Comparison of ENCODE assay signal across 21 cellular contexts in the genomic region with DNA sequence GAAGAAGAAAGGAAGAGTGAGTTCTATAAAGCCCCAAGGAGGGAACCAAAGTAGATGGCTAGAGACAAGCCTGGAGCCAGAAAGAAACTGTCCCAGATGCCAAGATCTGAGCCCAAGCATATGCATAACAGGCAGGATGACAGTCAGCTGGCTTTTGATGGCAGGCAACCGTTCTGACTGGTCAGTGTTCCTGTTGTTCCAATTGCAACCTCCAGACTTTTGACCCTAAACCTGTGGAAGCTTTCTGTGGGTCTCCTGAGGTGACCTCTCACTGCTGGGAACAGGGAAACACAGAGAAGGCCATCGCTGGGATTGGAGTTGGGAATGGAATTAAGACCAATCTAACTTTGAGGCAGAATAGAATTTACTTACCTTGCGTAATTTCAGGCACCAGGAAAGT. TPM values are rescaled to one million over a fixed set of nuclear protein-coding genes. Genes with fewer than 3 reads are reported as not detected.
"Had no signal": no experiment of that assay in that cellular context is flagged by ENCODE, and none has a peak within 500 bp of the region (broad histone marks: within the 10 kb centered on the region; RNA-seq: fewer than 3 reads in every experiment).

No MANE protein-coding gene starts in this region.

- ATAC-seq: effector memory CD8-positive, alpha-beta T cell; left lung; lower lobe of right lung; natural killer cell; pancreas; stimulated activated naive CD8-positive, alpha-beta T cell treated with anti-CD3 and anti-CD28 coated beads, Interleukin-15, amount 100 ng/mL, for 72 hours had no signal

- H3K4me1 Mint-ChIP-seq: central memory CD8-positive, alpha-beta T cell; stimulated activated naive CD8-positive, alpha-beta T cell treated with anti-CD3 and anti-CD28 coated beads, Interleukin-15, amount 100 ng/mL, for 72 hours had no signal

- H3K4me3 Mint-ChIP-seq: central memory CD8-positive, alpha-beta T cell; effector memory CD8-positive, alpha-beta T cell; natural killer cell; stimulated activated naive CD8-positive, alpha-beta T cell treated with anti-CD3 and anti-CD28 coated beads, Interleukin-15, amount 100 ng/mL, for 72 hours had no signal

- H3K9me3 ChIP-seq: colonic mucosa, left lung, lower lobe of right lung, suprapubic skin, transverse colon had no signal

- H3K27ac ChIP-seq: colonic mucosa, hepatocyte, left lung, lower lobe of right lung, pancreas, suprapubic skin, transverse colon had no signal

- H3K4me3 ChIP-seq: colonic mucosa, hepatocyte, left lung, lower lobe of right lung, pancreas, suprapubic skin, transverse colon had no signal

- H3K36me3 Mint-ChIP-seq: natural killer cell had no signal

- DNase-seq: colonic mucosa; dermis blood vessel endothelial cell; effector memory CD8-positive, alpha-beta T cell; erythroblast; kidney; left lung; lower lobe of right lung; natural killer cell; occipital lobe; pancreas; small intestine; stimulated activated CD4-positive, alpha-beta T cell treated with anti-CD3 and anti-CD28 coated beads, Interleukin-15, amount 100 ng/mL, for 24 hours; stimulated activated CD4-positive, alpha-beta T cell treated with anti-CD3 and anti-CD28 coated beads, Interleukin-4, amount 100 ng/mL, for 1 hour; stimulated activated CD8-positive, alpha-beta memory T cell treated with anti-CD3 and anti-CD28 coated beads, Interleukin-4, amount 100 ng/mL, for 48 hours; stimulated activated naive CD4-positive, alpha-beta T cell; stimulated activated naive CD8-positive, alpha-beta T cell treated with anti-CD3 and anti-CD28 coated beads, Interleukin-15, amount 100 ng/mL, for 72 hours; transverse colon had no signal

- H3K4me1 ChIP-seq: colonic mucosa, left lung, lower lobe of right lung, pancreas, suprapubic skin, transverse colon had no signal

- H3K9me3 Mint-ChIP-seq: central memory CD8-positive, alpha-beta T cell; effector memory CD8-positive, alpha-beta T cell; natural killer cell; stimulated activated naive CD8-positive, alpha-beta T cell treated with anti-CD3 and anti-CD28 coated beads, Interleukin-15, amount 100 ng/mL, for 72 hours had no signal

- H3K27me3 ChIP-seq: colonic mucosa, pancreas had no signal

- H3K27ac Mint-ChIP-seq: effector memory CD8-positive, alpha-beta T cell; natural killer cell; progenitor cell of endocrine pancreas had no signal

- H3K36me3 ChIP-seq: colonic mucosa, left lung, lower lobe of right lung, pancreas, suprapubic skin, transverse colon had no signal

RNA-seq across cellular contexts. Expression of a gene that starts 21.6 kb away (rescaled TPM):
- total RNA-seq: occipital lobe had no signal
